ENCODE assay signal across 28 cellular contexts in genomic region chr11:8253566-8253965, GRCh38. TPM values are rescaled to one million over a fixed set of nuclear protein-coding genes. Genes with fewer than 3 reads are reported as not detected.
"Had no signal": no experiment of that assay in that cellular context is flagged by ENCODE, and none has a peak within 500 bp of the region (broad histone marks: within the 10 kb centered on the region; RNA-seq: fewer than 3 reads in every experiment).

No MANE protein-coding gene starts in this region.

- H3K4me3 ChIP-seq: smooth muscle cell, stomach, tibial nerve had no signal

- H3K27ac ChIP-seq: brain microvascular endothelial cell, stomach, tibial nerve, VCaP had no signal

- H3K9me3 Mint-ChIP-seq: activated T-cell treated with anti-CD3 and anti-CD28 coated beads, Interleukin-2, amount 50 U/mL, for 72 hours; endodermal cell; memory B cell; naive thymus-derived CD4-positive, alpha-beta T cell; stimulated activated naive B cell treated with anti-CD40 and anti-IgM and Interleukin-4, amounts not matched to agents 10 μg/mL and 1 μg/mL and 100 μg/mL, for 72 hours; T-helper 1 cell treated with Interleukin-12 subunit alpha and Interleukin-12 subunit beta and Interleukin-4 antibody, amounts not matched to agents 30 μg/mL and 1 μg/mL, for 36 hours had no signal

- H3K36me3 Mint-ChIP-seq: memory B cell; naive thymus-derived CD4-positive, alpha-beta T cell; stimulated activated naive B cell treated with anti-CD40 and anti-IgM and Interleukin-4, amounts not matched to agents 10 μg/mL and 1 μg/mL and 100 μg/mL, for 72 hours had no signal

- H3K36me3 ChIP-seq: brain microvascular endothelial cell, stomach, tibial nerve had no signal

- H3K4me3 Mint-ChIP-seq: activated T-cell treated with anti-CD3 and anti-CD28 coated beads, Interleukin-2, amount 50 U/mL, for 72 hours; endodermal cell; memory B cell; naive thymus-derived CD4-positive, alpha-beta T cell; stimulated activated naive B cell treated with anti-CD40 and anti-IgM and Interleukin-4, amounts not matched to agents 10 μg/mL and 1 μg/mL and 100 μg/mL, for 72 hours; T-helper 1 cell treated with Interleukin-12 subunit alpha and Interleukin-12 subunit beta and Interleukin-4 antibody, amounts not matched to agents 30 μg/mL and 1 μg/mL, for 36 hours had no signal

- H3K27ac Mint-ChIP-seq: activated T-cell treated with anti-CD3 and anti-CD28 coated beads, Interleukin-2, amount 50 U/mL, for 72 hours; endodermal cell; memory B cell; naive thymus-derived CD4-positive, alpha-beta T cell; stimulated activated naive B cell treated with anti-CD40 and anti-IgM and Interleukin-4, amounts not matched to agents 10 μg/mL and 1 μg/mL and 100 μg/mL, for 72 hours; T-helper 1 cell treated with Interleukin-12 subunit alpha and Interleukin-12 subunit beta and Interleukin-4 antibody, amounts not matched to agents 30 μg/mL and 1 μg/mL, for 36 hours had no signal

- H3K27me3 Mint-ChIP-seq: memory B cell had no signal

- DNase-seq: activated CD4-positive, alpha-beta T cell treated with anti-CD3 and anti-CD28 coated beads for 48 hours; activated CD4-positive, alpha-beta T cell treated with anti-CD3 and anti-CD28 coated beads, Interleukin-2, amount 50 U/mL, for 48 hours; activated naive CD4-positive, alpha-beta T cell treated with anti-CD3 and anti-CD28 coated beads, Interleukin-2, amount 50 U/mL, for 16 hours; activated T-cell treated with anti-CD3 and anti-CD28 coated beads for 4 hours; activated T-cell treated with anti-CD3 and anti-CD28 coated beads, Interleukin-2, amount 50 U/mL, for 72 hours; amniotic stem cell; brain microvascular endothelial cell; caudate nucleus; endodermal cell; foreskin fibroblast; hippocampal formation; midbrain; naive thymus-derived CD4-positive, alpha-beta T cell; nucleus accumbens; stimulated activated CD4-positive, alpha-beta T cell treated with anti-CD3 and anti-CD28 coated beads, Interleukin-15, amount 100 ng/mL, for 24 hours; stimulated activated CD4-positive, alpha-beta T cell treated with anti-CD3 and anti-CD28 coated beads, Interleukin-2, amount 100 ng/mL, for 24 hours; stimulated activated naive B cell treated with anti-CD40 and anti-IgM and Interleukin-4, amounts not matched to agents 10 μg/mL and 1 μg/mL and 100 μg/mL, for 72 hours; stomach; SW 1271; T-helper 9 cell had no signal

- H3K4me1 ChIP-seq: stomach, tibial nerve had no signal

- H3K4me1 Mint-ChIP-seq: memory B cell; naive thymus-derived CD4-positive, alpha-beta T cell; stimulated activated naive B cell treated with anti-CD40 and anti-IgM and Interleukin-4, amounts not matched to agents 10 μg/mL and 1 μg/mL and 100 μg/mL, for 72 hours had no signal

- ATAC-seq: activated CD4-positive, CD25-positive, alpha-beta regulatory T cell treated with anti-CD3 and anti-CD28 coated beads, Interleukin-2, amount 50 U/mL, for 24 hours; activated T-cell treated with anti-CD3 and anti-CD28 coated beads, Interleukin-2, amount 50 U/mL, for 72 hours; esophagus mucosa; naive thymus-derived CD4-positive, alpha-beta T cell; stimulated activated naive B cell treated with anti-CD40 and anti-IgM and Interleukin-4, amounts not matched to agents 10 μg/mL and 1 μg/mL and 100 μg/mL, for 72 hours had no signal

- H3K27me3 ChIP-seq: brain microvascular endothelial cell, tibial nerve had no signal

- H3K9me3 ChIP-seq: stomach, tibial nerve had no signal

- H3K4me2 ChIP-seq: smooth muscle cell had no signal

RNA-seq across cellular contexts. Expression of gene LMO1, which starts 10.1 kb away (rescaled TPM):
- total RNA-seq: chondrocyte; esophagus mucosa; naive thymus-derived CD4-positive, alpha-beta T cell; stomach; tibial nerve had no signal
